ENCODE assay signal across 16 cellular contexts in genomic region chr5:115657883-115658233, GRCh38. TPM values are rescaled to one million over a fixed set of nuclear protein-coding genes. Genes with fewer than 3 reads are reported as not detected.
DNase-seq lines count a peak whose midpoint lies in the region; ATAC-seq and TF ChIP-seq lines count a peak whose summit lies in the region.
"Had no signal": no experiment of that assay in that cellular context is flagged by ENCODE, and none has a peak within 500 bp of the region (broad histone marks: within the 10 kb centered on the region; RNA-seq: fewer than 3 reads in every experiment).

No MANE protein-coding gene starts in this region.

- no peaks in the 10 kb centered on the region for H4K20me1 ChIP-seq in fibroblast of lung (ENCODE audit: control insufficient read depth, extremely low read depth, insufficient read depth, low read length)
- no peaks in the 10 kb centered on the region for H4K20me1 ChIP-seq in smooth muscle cell (ENCODE audit: low read depth)

- no peaks in the 10 kb centered on the region for H3K79me2 ChIP-seq in fibroblast of lung (ENCODE audit: control insufficient read depth, insufficient read depth, low read length)
- no peaks in the 10 kb centered on the region for H3K79me2 ChIP-seq in smooth muscle cell (ENCODE audit: low read depth)

- DNase-seq in H4 (ENCODE audit: low spot score): peak; percentile 33
- peak; percentile 82 to 86 for DNase-seq in SJSA1 (ENCODE audit: low read depth in 1 of 2, low spot score in 2 of 2)
- DNase-seq in fibroblast of lung (ENCODE audit: low read depth in 2 of 2): peak; percentile 55 to 95
- DNase-seq in smooth muscle cell (lab: John Stamatoyannopoulos, UW; ENCODE audit: unreplicated experiment): no peak
- DNase-seq in T1000 (lab: John Stamatoyannopoulos, UW): no peak
- DNase-seq in body of pancreas: no peak
- DNase-seq: activated naive CD4-positive, alpha-beta T cell treated with anti-CD3 and anti-CD28 coated beads, Interleukin-2, amount 10 ng/mL, durations not matched to agents 7 days and 5 days; Calu3; H7; RPMI8226; stimulated activated CD4-positive, alpha-beta T cell treated with anti-CD3 and anti-CD28 coated beads, Interleukin-12 subunit alpha, Interleukin-12 subunit beta, amount 100 ng/mL, for 4 hours; tibial artery had no signal

- H3K4me3 ChIP-seq in SJSA1 (no peak overlapping the region), fibroblast of lung (replicated peaks in 1 of 4; ENCODE audit: control extremely low read depth in 1 of 4, insufficient read depth in 1 of 4, low read depth in 3 of 4, low read length in 4 of 4) (no peak overlapping the region), smooth muscle cell (no peak overlapping the region), body of pancreas (no peak overlapping the region)
- H3K4me3 ChIP-seq: coronary artery, GM12878, tibial artery had no signal

- no peaks in the 10 kb centered on the region for H3F3A ChIP-seq in smooth muscle cell (ENCODE audit: low read depth)

- H3K4me2 ChIP-seq in fibroblast of lung (ENCODE audit: extremely low read depth, insufficient read depth, low read length) (no peak overlapping the region), smooth muscle cell (no peak overlapping the region)

- H3K36me3 ChIP-seq in SJSA1 (no peaks in the 10 kb centered on the region), fibroblast of lung (ENCODE audit: control insufficient read depth, insufficient read depth, low read length) (no peaks in the 10 kb centered on the region), smooth muscle cell (ENCODE audit: low read depth) (no peaks in the 10 kb centered on the region), body of pancreas (replicated peaks in 1 of 2; ENCODE audit: insufficient read depth in 1 of 2, low read depth in 2 of 2) (no peaks in the 10 kb centered on the region)
- H3K36me3 ChIP-seq: tibial artery had no signal

- H2AFZ ChIP-seq in fibroblast of lung (ENCODE audit: low read length) (no peak overlapping the region), smooth muscle cell (ENCODE audit: low read depth) (no peak overlapping the region)

- H3K9me3 ChIP-seq in SJSA1 (replicated peaks) (no peaks in the 10 kb centered on the region), fibroblast of lung (ENCODE audit: control insufficient read depth, insufficient read depth, low read depth, low read length) (no peaks in the 10 kb centered on the region), smooth muscle cell (replicated peaks; ENCODE audit: low read depth) (no peaks in the 10 kb centered on the region), body of pancreas (no peaks in the 10 kb centered on the region)
- H3K9me3 ChIP-seq: tibial artery had no signal

- no peak for TF ChIP-seq POLR2A in body of pancreas (IDR thresholded peaks at IDR 0.05)

- H3K27me3 ChIP-seq in SJSA1 (replicated peaks) (no peaks in the 10 kb centered on the region), fibroblast of lung (ENCODE audit: control insufficient read depth, insufficient read depth, low read length) (no peaks in the 10 kb centered on the region), smooth muscle cell (ENCODE audit: low read depth) (no peaks in the 10 kb centered on the region), body of pancreas (no peaks in the 10 kb centered on the region)
- H3K27me3 ChIP-seq: tibial artery had no signal

- peaks cover 26% of the 10 kb centered on the region for H3K4me1 ChIP-seq in SJSA1 (replicated peaks)
- H3K4me1 ChIP-seq in fibroblast of lung (ENCODE audit: control insufficient read depth, extremely low read depth, insufficient read depth, low read length): no peaks in the 10 kb centered on the region
- H3K4me1 ChIP-seq in smooth muscle cell (ENCODE audit: low read depth): peaks cover 10% of the 10 kb centered on the region
- no peaks in the 10 kb centered on the region for H3K4me1 ChIP-seq in body of pancreas

- intact Hi-C loops in body of pancreas (cut with DNase I): no loop called here

- H3K27ac ChIP-seq in SJSA1: peak overlapping the region; percentile 80
- H3K27ac ChIP-seq in fibroblast of lung (ENCODE audit: insufficient read depth, low read length): no peak overlapping the region
- peak overlapping the region; percentile 54 for H3K27ac ChIP-seq in smooth muscle cell (ENCODE audit: low read depth)
- no peak overlapping the region for H3K27ac ChIP-seq in body of pancreas
- H3K27ac ChIP-seq: coronary artery, tibial artery had no signal

- WGBS in smooth muscle cell (ENCODE audit: low lambda C conversion rate): 66% methylated on average over 2 of the region's 2 CpGs
- WGBS in body of pancreas, 2 donors: 72 to 73% methylated on average over 2 of the region's 2 CpGs

- H3K9ac ChIP-seq in fibroblast of lung (ENCODE audit: insufficient read depth, low read length): no peak overlapping the region
- peak overlapping the region; percentile 11 for H3K9ac ChIP-seq in smooth muscle cell (ENCODE audit: low read depth)

- ATAC-seq in body of pancreas (no peak), esophagus mucosa (no peak)
- ATAC-seq: GM12878 had no signal

- no peak for TF ChIP-seq CTCF in fibroblast of lung (conservative IDR thresholded peaks at IDR 0.05 in 1 of 2, IDR thresholded peaks at IDR 0.05 in 1 of 2; ENCODE audit: low read depth in 1 of 2, low read length in 2 of 2)
- TF ChIP-seq CTCF in smooth muscle cell (IDR thresholded peaks at IDR 0.05; ENCODE audit: borderline replicate concordance, insufficient read depth, poor library complexity, severe bottlenecking): no peak
- no peak for TF ChIP-seq CTCF in body of pancreas (IDR thresholded peaks at IDR 0.05)

RNA-seq across cellular contexts. Expression of gene TMED7, which starts 32.0 kb away (rescaled TPM):
- 128 and 161 TPM in 2 replicates for total RNA-seq in H4 (2014; rRNA removed; shearing (Covaris generic))
- 208 and 246 TPM in 2 replicates for total RNA-seq in SJSA1 (2014; rRNA removed; shearing (Covaris generic))
- total RNA-seq in fibroblast of lung (82.2 and 104 TPM in 2 replicates), smooth muscle cell (236 and 293 TPM in 2 replicates), body of pancreas (10 to 100 TPM; 40.5 to 51.4 TPM), esophagus mucosa (47.2 TPM)
- polyA plus RNA-seq in fibroblast of lung (109 and 154 TPM in 2 replicates), smooth muscle cell (71.5 and 91.5 TPM in 2 replicates)
- 60.9 and 86.3 TPM in 2 replicates for polyA plus RNA-seq in fibroblast of lung (2012)
- polyA minus RNA-seq in fibroblast of lung (ENCODE audit: low replicate concordance): 16.4 and 28.3 TPM in 2 replicates

RNA-seq across cellular contexts. Expression of gene TICAM2, which starts 55.6 kb away (rescaled TPM):
- 0.16 and 4.5 TPM in 2 replicates for total RNA-seq in H4 (2014; rRNA removed; shearing (Covaris generic))
- total RNA-seq in SJSA1 (2014; rRNA removed; shearing (Covaris generic)): 13.6 and 22.1 TPM in 2 replicates
- total RNA-seq in fibroblast of lung (4.1 and 8.8 TPM in 2 replicates), smooth muscle cell (13.3 and 17.7 TPM in 2 replicates), body of pancreas (1 to 10 TPM in 1 of 2 donors, under 1 TPM in 1; 0.52 to 1.6 TPM), esophagus mucosa (1.2 TPM)
- polyA plus RNA-seq in fibroblast of lung (8.1 and 10.3 TPM in 2 replicates), smooth muscle cell (8.3 and 11.5 TPM in 2 replicates)
- polyA plus RNA-seq in fibroblast of lung (2012): 10.1 and 10.4 TPM in 2 replicates
- 0.08 and 0.19 TPM in 2 replicates for polyA minus RNA-seq in fibroblast of lung (ENCODE audit: low replicate concordance)
- total RNA-seq: H7, NCI-H460 had no signal

Comparison
In these comparisons a context has a peak if more than half of its experiments do, and no peak if none do; other contexts are left out.
1. DNase-seq: peak in H4 (single experiment), SJSA1 (2 of 2) and fibroblast of lung (2 of 2); none in smooth muscle cell (single experiment), T1000 (single experiment) and body of pancreas (0 of 4).
2. H3K27ac ChIP-seq: peak in SJSA1 (single experiment) and smooth muscle cell (single experiment); none in fibroblast of lung (single experiment) and body of pancreas (0 of 4).